In the genomic region with DNA sequence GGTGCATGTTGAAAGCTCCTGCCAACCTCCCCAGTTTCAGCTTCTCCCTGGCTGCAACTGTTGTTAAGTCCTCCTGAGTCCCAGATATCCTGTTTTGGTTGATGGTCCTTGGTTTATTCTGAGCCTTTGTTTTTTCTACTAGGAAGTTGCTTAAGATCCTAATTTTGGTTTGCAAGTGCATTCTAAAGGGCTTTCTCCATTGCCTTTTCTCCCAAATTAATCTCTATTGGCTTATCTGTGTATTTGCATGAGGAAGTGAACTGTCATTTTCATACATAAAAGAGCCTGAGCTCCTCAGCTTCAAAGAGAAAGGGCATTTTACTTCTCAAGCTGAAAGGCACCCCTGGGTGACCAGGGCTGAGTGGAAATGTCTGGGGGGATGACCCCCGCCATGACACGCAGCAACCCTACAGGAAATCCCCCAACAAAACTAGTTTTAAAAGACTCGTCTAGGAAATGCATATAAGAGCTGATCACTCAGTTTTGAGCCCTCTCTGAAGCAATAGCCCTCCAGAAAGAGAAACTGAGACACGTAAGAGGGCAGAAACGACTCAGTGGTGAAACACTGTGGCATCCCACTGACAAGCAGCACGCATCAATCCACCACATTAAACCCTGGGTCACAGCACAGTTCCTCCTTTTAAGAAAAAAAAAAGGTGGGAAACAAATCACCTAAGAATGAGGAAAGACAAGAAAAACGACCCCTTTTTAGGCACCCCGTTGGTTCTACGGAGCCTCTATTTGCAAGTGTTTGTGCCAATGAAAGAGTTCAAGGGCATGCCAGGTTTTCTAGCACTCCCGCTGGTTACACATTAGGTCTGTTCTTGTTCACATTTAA, we compare ENCODE assay signal across 11 cellular contexts.
DNase-seq lines count a peak whose midpoint lies in the region; ATAC-seq and TF ChIP-seq lines count a peak whose summit lies in the region.
"Had no signal": no experiment of that assay in that cellular context is flagged by ENCODE, and none has a peak within 500 bp of the region (broad histone marks: within the 10 kb centered on the region; RNA-seq: fewer than 3 reads in every experiment).

No MANE protein-coding gene starts in this region.

- peaks cover 5% of the 10 kb centered on the region for H3K9me3 Mint-ChIP-seq in activated naive CD8-positive, alpha-beta T cell treated with anti-CD3 and anti-CD28 coated beads for 36 hours

- H3F3A ChIP-seq in PC-3 (ENCODE audit: low read length, unreplicated experiment): no peaks in the 10 kb centered on the region

- TF ChIP-seq CTCF in PC-3 (conservative IDR thresholded peaks at IDR 0.05; ENCODE audit: low read depth, low read length) (no peak), testis (IDR thresholded peaks at IDR 0.05) (no peak)

- 64 to 65% methylated on average over 10 of the region's 10 CpGs for WGBS in testis, 2 donors

- H3K4me3 ChIP-seq in PC-3 (ENCODE audit: low read length) (no peak overlapping the region), testis (no peak overlapping the region)
- H3K4me3 ChIP-seq: vagina had no signal

- H3K4me3 Mint-ChIP-seq in activated naive CD8-positive, alpha-beta T cell treated with anti-CD3 and anti-CD28 coated beads for 36 hours: no peak overlapping the region

- peak; percentile 12 for DNase-seq in activated naive CD8-positive, alpha-beta T cell treated with anti-CD3 and anti-CD28 coated beads for 36 hours
- DNase-seq in cerebellum (ENCODE audit: low spot score) (no peak), PC-3 (no peak), testis (no peak)
- DNase-seq in stimulated activated CD4-positive, alpha-beta T cell treated with anti-CD3 and anti-CD28 coated beads, Interleukin-4, amount 100 ng/mL, for 24 hours: no peak
- DNase-seq: kidney glomerular epithelial cell had no signal

- no peaks in the 10 kb centered on the region for H3K9me2 ChIP-seq in PC-3 (replicated peaks; ENCODE audit: low read length)

- ATAC-seq in GM18861 (IDR thresholded peaks at IDR 0.05; ENCODE audit: unreplicated experiment): peak; percentile 66
- ATAC-seq in GM21737 (IDR thresholded peaks at IDR 0.05; ENCODE audit: unreplicated experiment): peak; percentile 69
- ATAC-seq in HG03354 (IDR thresholded peaks at IDR 0.05; ENCODE audit: poor library complexity, severe bottlenecking, unreplicated experiment): peak; percentile 71
- ATAC-seq in PC-3: no peak
- ATAC-seq: SK-N-SH treated with all-trans-retinoic acid at 6 μM for 48 hours had no signal

- H3K79me2 ChIP-seq in PC-3 (ENCODE audit: low read length): no peaks in the 10 kb centered on the region

- H3K4me1 Mint-ChIP-seq in activated naive CD8-positive, alpha-beta T cell treated with anti-CD3 and anti-CD28 coated beads for 36 hours: peaks cover 7% of the 10 kb centered on the region

- H3K27ac Mint-ChIP-seq in activated naive CD8-positive, alpha-beta T cell treated with anti-CD3 and anti-CD28 coated beads for 36 hours: no peak overlapping the region

- H3K27me3 ChIP-seq in PC-3 (ENCODE audit: low read length) (no peaks in the 10 kb centered on the region), testis (no peaks in the 10 kb centered on the region)
- H3K27me3 ChIP-seq: vagina had no signal

- no peaks in the 10 kb centered on the region for H3K36me3 ChIP-seq in PC-3 (ENCODE audit: low read depth, low read length)
- no peaks in the 10 kb centered on the region for H3K36me3 ChIP-seq in testis (ENCODE audit: low read depth, missing control alignments)
- H3K36me3 ChIP-seq: vagina had no signal

- POLR2A ChIA-PET in PC-3 (lab: Charles Lee; ENCODE audit: unreplicated experiment): no interaction called here

- no peak overlapping the region for H3K4me2 ChIP-seq in PC-3 (ENCODE audit: low read length)

- no TSS peak for BruUV-seq in PC-3 (replicated peaks; lab: Mats Ljungman, UMichigan)

- no peak overlapping the region for H3K27ac ChIP-seq in PC-3 (ENCODE audit: low read length)
- H3K27ac ChIP-seq in testis: no peak overlapping the region
- H3K27ac ChIP-seq: vagina had no signal

- H3K27me3 Mint-ChIP-seq in activated naive CD8-positive, alpha-beta T cell treated with anti-CD3 and anti-CD28 coated beads for 36 hours: peaks cover 14% of the 10 kb centered on the region

- H3K36me3 Mint-ChIP-seq in activated naive CD8-positive, alpha-beta T cell treated with anti-CD3 and anti-CD28 coated beads for 36 hours: no peaks in the 10 kb centered on the region

- intact Hi-C loops in PC-3 (cut with micrococcal nuclease) (no loop called here), testis (cut with DNase I; ENCODE audit: low total_unique reads) (no loop called here)

- no peaks in the 10 kb centered on the region for H4K20me1 ChIP-seq in PC-3 (ENCODE audit: low read length)

- H3K9me3 ChIP-seq in PC-3 (ENCODE audit: low read length) (no peaks in the 10 kb centered on the region), testis (no peaks in the 10 kb centered on the region)
- H3K9me3 ChIP-seq: vagina had no signal

- CTCF ChIA-PET in PC-3 (lab: Charles Lee): no interaction called here

- H3K9ac ChIP-seq in PC-3 (ENCODE audit: low read length): no peak overlapping the region

- H3K4me1 ChIP-seq in PC-3 (ENCODE audit: insufficient read depth, low read length): no peaks in the 10 kb centered on the region
- no peaks in the 10 kb centered on the region for H3K4me1 ChIP-seq in testis
- H3K4me1 ChIP-seq: vagina had no signal

- TF ChIP-seq POLR2A in testis (IDR thresholded peaks at IDR 0.05): no peak

- H2AFZ ChIP-seq in PC-3 (ENCODE audit: low read length): no peak overlapping the region
